18 cellular contexts compared by ENCODE assay signal in genomic region chr14:88299865-88300264, GRCh38. TPM values are rescaled to one million over a fixed set of nuclear protein-coding genes. Genes with fewer than 3 reads are reported as not detected.
A peak's percentile ranks its signal among the peaks of the same experiment; 100 is the strongest.
DNase-seq lines count a peak whose midpoint lies in the region; ATAC-seq and TF ChIP-seq lines count a peak whose summit lies in the region.
"Had no signal": no experiment of that assay in that cellular context is flagged by ENCODE, and none has a peak within 500 bp of the region (broad histone marks: within the 10 kb centered on the region; RNA-seq: fewer than 3 reads in every experiment).

No MANE protein-coding gene starts in this region.

- ATAC-seq in GM19395 (IDR thresholded peaks at IDR 0.05; ENCODE audit: unreplicated experiment) (peak; percentile 83), HG03378 (IDR thresholded peaks at IDR 0.05; ENCODE audit: unreplicated experiment) (peak; percentile 46), GM21737 (IDR thresholded peaks at IDR 0.05; ENCODE audit: unreplicated experiment) (no peak), GM18873 (IDR thresholded peaks at IDR 0.05; ENCODE audit: low FRiP score, unreplicated experiment) (no peak)
- ATAC-seq: activated CD8-positive, alpha-beta T cell treated with anti-CD3 and anti-CD28 coated beads for 36 hours; left lung; natural killer cell had no signal

- TF ChIP-seq CTCF in osteocyte (IDR thresholded peaks at IDR 0.05), result no peak

- DNase-seq in Ammon's horn (ENCODE audit: low spot score) (peak; percentile 52), SIG-M5 treated with dmso at 0.1 percent for 504 hours (lab: John Stamatoyannopoulos, UW; ENCODE audit: unreplicated experiment) (peak; percentile 91), osteocyte (ENCODE audit: extremely low spot score, unreplicated experiment) (no peak), NCI-H510A (lab: John Stamatoyannopoulos, UW) (no peak)
- DNase-seq: activated CD8-positive, alpha-beta T cell treated with anti-CD3 and anti-CD28 coated beads for 36 hours; central memory CD4-positive, alpha-beta T cell; endodermal cell; GDM1; left lung; natural killer cell; NCI-H2107; NCI-H82 had no signal

- no peak overlapping the region for H3K4me3 Mint-ChIP-seq in osteocyte (ENCODE audit: unreplicated experiment)
- H3K4me3 Mint-ChIP-seq: activated CD8-positive, alpha-beta T cell treated with anti-CD3 and anti-CD28 coated beads for 36 hours; endodermal cell; natural killer cell had no signal

- no peak overlapping the region for H3K27ac Mint-ChIP-seq in osteocyte (ENCODE audit: unreplicated experiment)
- H3K27ac Mint-ChIP-seq: activated CD8-positive, alpha-beta T cell treated with anti-CD3 and anti-CD28 coated beads for 36 hours; endodermal cell; natural killer cell had no signal

- no peaks in the 10 kb centered on the region for H3K36me3 Mint-ChIP-seq in osteocyte (ENCODE audit: unreplicated experiment)
- H3K36me3 Mint-ChIP-seq: natural killer cell had no signal

- peaks cover 4% of the 10 kb centered on the region for H3K27me3 Mint-ChIP-seq in osteocyte (ENCODE audit: unreplicated experiment)

- H3K9me3 Mint-ChIP-seq in osteocyte (ENCODE audit: unreplicated experiment), result no peaks in the 10 kb centered on the region
- H3K9me3 Mint-ChIP-seq: activated CD8-positive, alpha-beta T cell treated with anti-CD3 and anti-CD28 coated beads for 36 hours; endodermal cell; natural killer cell had no signal

- no peaks in the 10 kb centered on the region for H3K4me1 Mint-ChIP-seq in osteocyte (ENCODE audit: unreplicated experiment)
- H3K4me1 Mint-ChIP-seq: endodermal cell, natural killer cell had no signal

RNA-seq across cellular contexts. Expression of gene KCNK10, which starts 23.2 kb away (rescaled TPM):
- not detected in 2 replicates for total RNA-seq in osteocyte
- total RNA-seq: activated CD8-positive, alpha-beta T cell treated with anti-CD3 and anti-CD28 coated beads for 36 hours; fibroblast of villous mesenchyme; left lung; natural killer cell; SJSA1 had no signal

Comparison
In these comparisons a context has a peak if more than half of its experiments do, and no peak if none do; other contexts are left out.
1. DNase-seq: peak in Ammon's horn (single experiment) and SIG-M5 treated with dmso at 0.1 percent for 504 hours (single experiment); none in osteocyte (single experiment) and NCI-H510A (single experiment).
2. ATAC-seq: peak in GM19395 (single experiment) and HG03378 (single experiment); none in GM21737 (single experiment) and GM18873 (single experiment).